1 cellular context compared by ENCODE assay signal in the genomic region with DNA sequence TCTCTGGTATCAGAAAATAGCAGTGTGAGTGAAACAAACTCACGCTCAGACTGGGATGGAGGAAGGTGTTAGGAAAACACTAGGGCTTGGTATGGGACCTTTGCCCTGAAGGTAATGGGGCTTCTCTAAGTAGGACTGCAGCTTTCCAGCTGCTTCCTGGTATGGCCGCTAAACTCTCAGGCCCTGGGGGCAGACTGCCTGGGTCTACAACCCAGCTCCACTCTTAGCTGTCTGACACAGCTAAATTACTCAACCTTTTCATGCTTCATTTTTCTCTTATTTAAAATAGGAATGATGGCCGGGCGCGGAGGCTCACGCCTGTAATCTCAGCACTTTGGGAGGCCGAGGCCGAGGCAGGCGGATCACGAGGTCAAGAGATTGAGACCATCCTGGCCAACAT.
TF ChIP-seq lines count a peak whose summit lies in the region.

No MANE protein-coding gene starts in this region.

TF ChIP-seq in GM23338, 12 proteins besides CTCF, POLR2A, EP300 and RAD21:
- TF ChIP-seq, protein P1, sequence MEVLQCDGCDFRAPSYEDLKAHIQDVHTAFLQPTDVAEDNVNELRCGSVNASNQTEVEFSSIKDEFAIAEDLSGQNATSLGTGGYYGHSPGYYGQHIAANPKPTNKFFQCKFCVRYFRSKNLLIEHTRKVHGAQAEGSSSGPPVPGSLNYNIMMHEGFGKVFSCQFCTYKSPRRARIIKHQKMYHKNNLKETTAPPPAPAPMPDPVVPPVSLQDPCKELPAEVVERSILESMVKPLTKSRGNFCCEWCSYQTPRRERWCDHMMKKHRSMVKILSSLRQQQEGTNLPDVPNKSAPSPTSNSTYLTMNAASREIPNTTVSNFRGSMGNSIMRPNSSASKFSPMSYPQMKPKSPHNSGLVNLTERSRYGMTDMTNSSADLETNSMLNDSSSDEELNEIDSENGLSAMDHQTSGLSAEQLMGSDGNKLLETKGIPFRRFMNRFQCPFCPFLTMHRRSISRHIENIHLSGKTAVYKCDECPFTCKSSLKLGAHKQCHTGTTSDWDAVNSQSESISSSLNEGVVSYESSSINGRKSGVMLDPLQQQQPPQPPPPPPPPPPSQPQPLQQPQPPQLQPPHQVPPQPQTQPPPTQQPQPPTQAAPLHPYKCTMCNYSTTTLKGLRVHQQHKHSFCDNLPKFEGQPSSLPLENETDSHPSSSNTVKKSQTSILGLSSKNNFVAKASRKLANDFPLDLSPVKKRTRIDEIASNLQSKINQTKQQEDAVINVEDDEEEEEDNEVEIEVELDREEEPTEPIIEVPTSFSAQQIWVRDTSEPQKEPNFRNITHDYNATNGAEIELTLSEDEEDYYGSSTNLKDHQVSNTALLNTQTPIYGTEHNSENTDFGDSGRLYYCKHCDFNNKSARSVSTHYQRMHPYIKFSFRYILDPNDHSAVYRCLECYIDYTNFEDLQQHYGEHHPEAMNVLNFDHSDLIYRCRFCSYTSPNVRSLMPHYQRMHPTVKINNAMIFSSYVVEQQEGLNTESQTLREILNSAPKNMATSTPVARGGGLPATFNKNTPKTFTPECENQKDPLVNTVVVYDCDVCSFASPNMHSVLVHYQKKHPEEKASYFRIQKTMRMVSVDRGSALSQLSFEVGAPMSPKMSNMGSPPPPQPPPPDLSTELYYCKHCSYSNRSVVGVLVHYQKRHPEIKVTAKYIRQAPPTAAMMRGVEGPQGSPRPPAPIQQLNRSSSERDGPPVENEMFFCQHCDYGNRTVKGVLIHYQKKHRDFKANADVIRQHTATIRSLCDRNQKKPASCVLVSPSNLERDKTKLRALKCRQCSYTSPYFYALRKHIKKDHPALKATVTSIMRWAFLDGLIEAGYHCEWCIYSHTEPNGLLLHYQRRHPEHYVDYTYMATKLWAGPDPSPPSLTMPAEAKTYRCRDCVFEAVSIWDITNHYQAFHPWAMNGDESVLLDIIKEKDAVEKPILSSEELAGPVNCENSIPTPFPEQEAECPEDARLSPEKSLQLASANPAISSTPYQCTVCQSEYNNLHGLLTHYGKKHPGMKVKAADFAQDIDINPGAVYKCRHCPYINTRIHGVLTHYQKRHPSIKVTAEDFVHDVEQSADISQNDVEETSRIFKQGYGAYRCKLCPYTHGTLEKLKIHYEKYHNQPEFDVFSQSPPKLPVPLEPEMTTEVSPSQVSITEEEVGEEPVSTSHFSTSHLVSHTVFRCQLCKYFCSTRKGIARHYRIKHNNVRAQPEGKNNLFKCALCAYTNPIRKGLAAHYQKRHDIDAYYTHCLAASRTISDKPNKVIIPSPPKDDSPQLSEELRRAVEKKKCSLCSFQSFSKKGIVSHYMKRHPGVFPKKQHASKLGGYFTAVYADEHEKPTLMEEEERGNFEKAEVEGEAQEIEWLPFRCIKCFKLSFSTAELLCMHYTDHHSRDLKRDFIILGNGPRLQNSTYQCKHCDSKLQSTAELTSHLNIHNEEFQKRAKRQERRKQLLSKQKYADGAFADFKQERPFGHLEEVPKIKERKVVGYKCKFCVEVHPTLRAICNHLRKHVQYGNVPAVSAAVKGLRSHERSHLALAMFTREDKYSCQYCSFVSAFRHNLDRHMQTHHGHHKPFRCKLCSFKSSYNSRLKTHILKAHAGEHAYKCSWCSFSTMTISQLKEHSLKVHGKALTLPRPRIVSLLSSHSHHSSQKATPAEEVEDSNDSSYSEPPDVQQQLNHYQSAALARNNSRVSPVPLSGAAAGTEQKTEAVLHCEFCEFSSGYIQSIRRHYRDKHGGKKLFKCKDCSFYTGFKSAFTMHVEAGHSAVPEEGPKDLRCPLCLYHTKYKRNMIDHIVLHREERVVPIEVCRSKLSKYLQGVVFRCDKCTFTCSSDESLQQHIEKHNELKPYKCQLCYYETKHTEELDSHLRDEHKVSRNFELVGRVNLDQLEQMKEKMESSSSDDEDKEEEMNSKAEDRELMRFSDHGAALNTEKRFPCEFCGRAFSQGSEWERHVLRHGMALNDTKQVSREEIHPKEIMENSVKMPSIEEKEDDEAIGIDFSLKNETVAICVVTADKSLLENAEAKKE (CRISPR knock-in tag; IDR thresholded peaks at IDR 0.05): no peak
- no peak for TF ChIP-seq CREB1 (CRISPR knock-in tag; IDR thresholded peaks at IDR 0.05; ENCODE audit: low read depth)
- TF ChIP-seq, protein P2, sequence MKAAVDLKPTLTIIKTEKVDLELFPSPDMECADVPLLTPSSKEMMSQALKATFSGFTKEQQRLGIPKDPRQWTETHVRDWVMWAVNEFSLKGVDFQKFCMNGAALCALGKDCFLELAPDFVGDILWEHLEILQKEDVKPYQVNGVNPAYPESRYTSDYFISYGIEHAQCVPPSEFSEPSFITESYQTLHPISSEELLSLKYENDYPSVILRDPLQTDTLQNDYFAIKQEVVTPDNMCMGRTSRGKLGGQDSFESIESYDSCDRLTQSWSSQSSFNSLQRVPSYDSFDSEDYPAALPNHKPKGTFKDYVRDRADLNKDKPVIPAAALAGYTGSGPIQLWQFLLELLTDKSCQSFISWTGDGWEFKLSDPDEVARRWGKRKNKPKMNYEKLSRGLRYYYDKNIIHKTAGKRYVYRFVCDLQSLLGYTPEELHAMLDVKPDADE (IDR thresholded peaks at IDR 0.05): no peak
- TF ChIP-seq POLR2AphosphoS5 (IDR thresholded peaks at IDR 0.05; ENCODE audit: low read depth): no peak
- no peak for TF ChIP-seq EZH2phosphoT487 (IDR thresholded peaks at IDR 0.05; ENCODE audit: unreplicated experiment)
- TF ChIP-seq JUNB (IDR thresholded peaks at IDR 0.05; ENCODE audit: unreplicated experiment): no peak
- TF ChIP-seq ZNF331 (CRISPR knock-in tag; IDR thresholded peaks at IDR 0.05; ENCODE audit: low read depth): no peak
- TF ChIP-seq ZNF114 (CRISPR knock-in tag; IDR thresholded peaks at IDR 0.05): no peak
- no peak for TF ChIP-seq STAT1 (IDR thresholded peaks at IDR 0.05; ENCODE audit: unreplicated experiment)
- TF ChIP-seq EZH2 (IDR thresholded peaks at IDR 0.05; ENCODE audit: low read depth, unreplicated experiment): no peak
- TF ChIP-seq NANOG (IDR thresholded peaks at IDR 0.05; ENCODE audit: borderline replicate concordance): no peak
- TF ChIP-seq, protein P3, sequence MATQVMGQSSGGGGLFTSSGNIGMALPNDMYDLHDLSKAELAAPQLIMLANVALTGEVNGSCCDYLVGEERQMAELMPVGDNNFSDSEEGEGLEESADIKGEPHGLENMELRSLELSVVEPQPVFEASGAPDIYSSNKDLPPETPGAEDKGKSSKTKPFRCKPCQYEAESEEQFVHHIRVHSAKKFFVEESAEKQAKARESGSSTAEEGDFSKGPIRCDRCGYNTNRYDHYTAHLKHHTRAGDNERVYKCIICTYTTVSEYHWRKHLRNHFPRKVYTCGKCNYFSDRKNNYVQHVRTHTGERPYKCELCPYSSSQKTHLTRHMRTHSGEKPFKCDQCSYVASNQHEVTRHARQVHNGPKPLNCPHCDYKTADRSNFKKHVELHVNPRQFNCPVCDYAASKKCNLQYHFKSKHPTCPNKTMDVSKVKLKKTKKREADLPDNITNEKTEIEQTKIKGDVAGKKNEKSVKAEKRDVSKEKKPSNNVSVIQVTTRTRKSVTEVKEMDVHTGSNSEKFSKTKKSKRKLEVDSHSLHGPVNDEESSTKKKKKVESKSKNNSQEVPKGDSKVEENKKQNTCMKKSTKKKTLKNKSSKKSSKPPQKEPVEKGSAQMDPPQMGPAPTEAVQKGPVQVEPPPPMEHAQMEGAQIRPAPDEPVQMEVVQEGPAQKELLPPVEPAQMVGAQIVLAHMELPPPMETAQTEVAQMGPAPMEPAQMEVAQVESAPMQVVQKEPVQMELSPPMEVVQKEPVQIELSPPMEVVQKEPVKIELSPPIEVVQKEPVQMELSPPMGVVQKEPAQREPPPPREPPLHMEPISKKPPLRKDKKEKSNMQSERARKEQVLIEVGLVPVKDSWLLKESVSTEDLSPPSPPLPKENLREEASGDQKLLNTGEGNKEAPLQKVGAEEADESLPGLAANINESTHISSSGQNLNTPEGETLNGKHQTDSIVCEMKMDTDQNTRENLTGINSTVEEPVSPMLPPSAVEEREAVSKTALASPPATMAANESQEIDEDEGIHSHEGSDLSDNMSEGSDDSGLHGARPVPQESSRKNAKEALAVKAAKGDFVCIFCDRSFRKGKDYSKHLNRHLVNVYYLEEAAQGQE (IDR thresholded peaks at IDR 0.05; ENCODE audit: unreplicated experiment): no peak
